ENCODE assay signal across 1 cellular context in genomic region chr1:8026153-8026975, GRCh38.
TF ChIP-seq lines count a peak whose summit lies in the region.

Gene ERRFI1, minus strand, starts transcription at chr1:8026309. Its CDS starts 10,690 bp downstream, at chr1:8015619.

TF ChIP-seq in GM23338, 12 proteins besides CTCF, POLR2A, EP300 and RAD21 (continued from another document):
- TF ChIP-seq ZNF462 (CRISPR knock-in tag; IDR thresholded peaks at IDR 0.05) (no peak), EZH2 (IDR thresholded peaks at IDR 0.05; ENCODE audit: low read depth, unreplicated experiment) (no peak), STAT1 (IDR thresholded peaks at IDR 0.05; ENCODE audit: unreplicated experiment) (no peak), ZNF114 (CRISPR knock-in tag; IDR thresholded peaks at IDR 0.05) (no peak), REST (IDR thresholded peaks at IDR 0.05; ENCODE audit: unreplicated experiment) (no peak), POLR2AphosphoS5 (IDR thresholded peaks at IDR 0.05; ENCODE audit: low read depth) (peak; percentile 87)
